In the genomic region with DNA sequence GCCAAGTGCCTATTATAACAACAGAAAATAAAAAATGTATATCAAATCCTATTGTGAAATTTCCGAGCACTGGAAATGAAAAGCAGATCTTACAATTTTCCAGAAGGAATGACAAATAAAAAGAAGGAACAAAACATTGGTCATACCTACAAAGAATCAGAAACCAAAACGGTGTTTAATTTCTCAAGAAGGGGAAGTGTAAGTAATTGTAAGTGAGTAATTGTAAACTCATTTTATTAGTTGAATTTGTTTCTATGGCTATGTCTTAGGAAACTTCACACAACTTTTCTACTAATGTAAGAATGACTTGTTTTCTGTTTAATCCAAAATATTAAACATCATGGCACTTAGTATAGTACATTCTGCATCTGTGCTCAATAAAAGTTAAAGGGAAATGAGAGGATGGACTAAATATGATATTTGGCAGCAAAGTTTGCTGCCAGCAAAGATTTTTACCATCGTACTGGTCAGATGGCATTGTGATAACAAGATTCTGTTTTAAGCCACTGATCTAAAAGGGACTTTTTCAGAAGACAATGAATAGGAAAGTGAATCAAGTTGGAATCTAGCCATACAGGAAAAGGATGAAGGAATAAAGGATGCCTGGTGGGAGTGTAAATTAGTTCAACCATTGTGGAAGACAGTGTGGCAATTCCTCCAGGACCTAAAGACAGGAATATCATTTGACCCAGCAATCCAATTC, we compare ENCODE assay signal across 34 cellular contexts.
DNase-seq lines count a peak whose midpoint lies in the region; ATAC-seq, FAIRE-seq and TF ChIP-seq lines count a peak whose summit lies in the region.
"Had no signal": no experiment of that assay in that cellular context is flagged by ENCODE, and none has a peak within 500 bp of the region (broad histone marks: within the 10 kb centered on the region; RNA-seq: fewer than 3 reads in every experiment).

No MANE protein-coding gene starts in this region.

- intact Hi-C loops in pancreas (cut with DNase I) = no loop called here
- intact Hi-C loops in activated CD8-positive, alpha-beta T cell treated with anti-CD3 and anti-CD28 coated beads for 36 hours (cut with micrococcal nuclease) = no loop called here

- no peaks in the 10 kb centered on the region for H3F3A ChIP-seq in neural progenitor cell (ENCODE audit: low read depth)

- H3K4me2 ChIP-seq in neural progenitor cell = no peak overlapping the region
- H3K4me2 ChIP-seq: BLaER1, KMS-11 had no signal

- no peaks in the 10 kb centered on the region for H3K4me1 Mint-ChIP-seq in neural progenitor cell
- peaks cover 43% of the 10 kb centered on the region for H3K4me1 Mint-ChIP-seq in activated CD8-positive, alpha-beta T cell treated with anti-CD3 and anti-CD28 coated beads for 36 hours (ENCODE audit: low read depth)
- H3K4me1 Mint-ChIP-seq: central memory CD8-positive, alpha-beta T cell had no signal

- no peak overlapping the region for H3K9ac ChIP-seq in neural progenitor cell
- H3K9ac ChIP-seq: BLaER1, KMS-11 had no signal

- peak overlapping the region; percentile 43 for H2AFZ ChIP-seq in ACC112 (ENCODE audit: low read length, unreplicated experiment)
- peak overlapping the region; percentile 60 for H2AFZ ChIP-seq in neural progenitor cell (replicated peaks)

- H3K27ac ChIP-seq in ACC112 (ENCODE audit: low read depth, low read length) = no peak overlapping the region
- no peak overlapping the region for H3K27ac ChIP-seq in neural progenitor cell
- no peak overlapping the region for H3K27ac ChIP-seq in pancreas
- H3K27ac ChIP-seq: BLaER1, gastroesophageal sphincter, KMS-11, RWPE1, skin epidermis, suprapubic skin had no signal

- no peak for DNase-seq in RCC 7860 (ENCODE audit: low spot score)
- DNase-seq in neural progenitor cell (ENCODE audit: low spot score) = no peak
- DNase-seq in NCI-H748 (lab: John Stamatoyannopoulos, UW; ENCODE audit: unreplicated experiment) = no peak
- no peak for DNase-seq in pancreas
- no peak for DNase-seq in activated CD8-positive, alpha-beta T cell treated with anti-CD3 and anti-CD28 coated beads for 36 hours
- DNase-seq: activated CD4-positive, alpha-beta T cell treated with anti-CD3 and anti-CD28 coated beads, Interleukin-2, amount 50 U/mL, for 4 hours; activated naive CD4-positive, alpha-beta T cell treated with Interleukin-2 at 50 U/mL for 16 hours; activated T-cell treated with anti-CD3 and anti-CD28 coated beads, Interleukin-2, amount 50 U/mL, for 72 hours; COR-L47; DMS53; HCEC 1CT; hippocampal formation; left cardiac atrium; mucosa of descending colon; NCI-H1417 treated with DMSO at 0.1 percent for 48 hours; NCI-H2081 treated with DMSO at 0.1 percent for 48 hours; NCI-H2227 treated with DMSO at 0.1 percent for 48 hours; NCI-H69; retina; stimulated activated naive CD4-positive, alpha-beta T cell treated with Interleukin-2 at 50 U/mL for 16 hours; T-helper 17 cell had no signal

- ATAC-seq in pancreas = no peak
- ATAC-seq in activated CD8-positive, alpha-beta T cell treated with anti-CD3 and anti-CD28 coated beads for 36 hours = no peak
- ATAC-seq: activated CD4-positive, CD25-positive, alpha-beta regulatory T cell treated with anti-CD3 and anti-CD28 coated beads, Interleukin-2, amount 50 U/mL, for 24 hours; activated T-cell treated with anti-CD3 and anti-CD28 coated beads, Interleukin-2, amount 50 U/mL, for 72 hours; gastroesophageal sphincter; left cardiac atrium; mucosa of descending colon; natural killer cell treated with Interleukin-12 subunit alpha and Interleukin-12 subunit beta and Interleukin-15 and Interleukin-18, amount 100 ng/mL, for 72 hours; T-helper 17 cell had no signal

- POLR2A ChIA-PET in activated CD8-positive, alpha-beta T cell treated with anti-CD3 and anti-CD28 coated beads for 36 hours (lab: Charles Lee) = no interaction called here

- H3K4me1 ChIP-seq in ACC112 (ENCODE audit: control insufficient read depth, insufficient read depth, low read length, unreplicated experiment) (peaks cover 11% of the 10 kb centered on the region), neural progenitor cell (peaks cover 19% of the 10 kb centered on the region), pancreas (peaks cover 0 to 6% (median 0%) of the 10 kb centered on the region in 3 donors)
- H3K4me1 ChIP-seq: BLaER1 had no signal

- peaks cover 2% of the 10 kb centered on the region for H3K27me3 Mint-ChIP-seq in neural progenitor cell (ENCODE audit: insufficient read depth, low read depth)
- H3K27me3 Mint-ChIP-seq in activated CD8-positive, alpha-beta T cell treated with anti-CD3 and anti-CD28 coated beads for 36 hours = peaks cover 2% of the 10 kb centered on the region

- no peaks in the 10 kb centered on the region for H3K9me3 Mint-ChIP-seq in neural progenitor cell
- H3K9me3 Mint-ChIP-seq in activated CD8-positive, alpha-beta T cell treated with anti-CD3 and anti-CD28 coated beads for 36 hours = peaks cover 11% of the 10 kb centered on the region
- H3K9me3 Mint-ChIP-seq: central memory CD8-positive, alpha-beta T cell; natural killer cell treated with Interleukin-12 subunit alpha and Interleukin-12 subunit beta and Interleukin-15 and Interleukin-18, amount 100 ng/mL, for 72 hours had no signal

- H3K4me3 ChIP-seq in ACC112 (ENCODE audit: low read depth, low read length) (no peak overlapping the region), neural progenitor cell (no peak overlapping the region), pancreas (no peak overlapping the region)
- H3K4me3 ChIP-seq: BLaER1, gastroesophageal sphincter, lung, mucosa of descending colon, skin epidermis, suprapubic skin had no signal

- peak; percentile 40 for FAIRE-seq in RCC 7860 (lab: Jason Lieb, UNC)
- FAIRE-seq in endometrium (lab: Jason Lieb, UNC) = peak; percentile 59
- no peak for FAIRE-seq in pancreas (lab: Jason Lieb, UNC)
- FAIRE-seq: TTC549 had no signal

- H3K9me3 ChIP-seq in neural progenitor cell (ENCODE audit: low read depth) = no peaks in the 10 kb centered on the region
- no peaks in the 10 kb centered on the region for H3K9me3 ChIP-seq in pancreas
- H3K9me3 ChIP-seq: BLaER1, gastroesophageal sphincter, mucosa of descending colon, suprapubic skin had no signal

- TF ChIP-seq CTCF in neural progenitor cell (IDR thresholded peaks at IDR 0.05) = no peak
- TF ChIP-seq CTCF in pancreas (IDR thresholded peaks at IDR 0.05) = no peak
- no peak for TF ChIP-seq CTCF in activated CD8-positive, alpha-beta T cell treated with anti-CD3 and anti-CD28 coated beads for 36 hours (IDR thresholded peaks at IDR 0.05)

- no peak overlapping the region for H3K27ac Mint-ChIP-seq in neural progenitor cell
- no peak overlapping the region for H3K27ac Mint-ChIP-seq in activated CD8-positive, alpha-beta T cell treated with anti-CD3 and anti-CD28 coated beads for 36 hours
- H3K27ac Mint-ChIP-seq: activated T-cell treated with anti-CD3 and anti-CD28 coated beads, Interleukin-2, amount 50 U/mL, for 72 hours; natural killer cell treated with Interleukin-12 subunit alpha and Interleukin-12 subunit beta and Interleukin-15 and Interleukin-18, amount 100 ng/mL, for 72 hours; T-helper 17 cell had no signal

- no peaks in the 10 kb centered on the region for H4K20me1 ChIP-seq in neural progenitor cell (ENCODE audit: low read depth)
- H4K20me1 ChIP-seq: BLaER1 had no signal

- H3K79me2 ChIP-seq in ACC112 (ENCODE audit: control insufficient read depth, insufficient read depth, low read length, unreplicated experiment) (no peaks in the 10 kb centered on the region), neural progenitor cell (ENCODE audit: low read depth) (no peaks in the 10 kb centered on the region)

- CTCF ChIA-PET in activated CD8-positive, alpha-beta T cell treated with anti-CD3 and anti-CD28 coated beads for 36 hours (lab: Charles Lee) = no interaction called here

- WGBS in pancreas, 2 donors = 69 to 83% methylated on average over 3 of the region's 3 CpGs

- no peaks in the 10 kb centered on the region for H3K36me3 ChIP-seq in ACC112 (ENCODE audit: insufficient read depth, low read length)
- no peaks in the 10 kb centered on the region for H3K36me3 ChIP-seq in neural progenitor cell
- no peaks in the 10 kb centered on the region for H3K36me3 ChIP-seq in pancreas
- H3K36me3 ChIP-seq: BLaER1, gastroesophageal sphincter, suprapubic skin had no signal

- H3K27me3 ChIP-seq in ACC112 (ENCODE audit: insufficient read depth, low read length) (no peaks in the 10 kb centered on the region), neural progenitor cell (no peaks in the 10 kb centered on the region), pancreas (no peaks in the 10 kb centered on the region)
- H3K27me3 ChIP-seq: BLaER1, gastroesophageal sphincter, suprapubic skin had no signal

- no peak overlapping the region for H3K4me3 Mint-ChIP-seq in neural progenitor cell
- H3K4me3 Mint-ChIP-seq in activated CD8-positive, alpha-beta T cell treated with anti-CD3 and anti-CD28 coated beads for 36 hours = no peak overlapping the region
- H3K4me3 Mint-ChIP-seq: activated T-cell treated with anti-CD3 and anti-CD28 coated beads, Interleukin-2, amount 50 U/mL, for 72 hours; central memory CD8-positive, alpha-beta T cell; natural killer cell treated with Interleukin-12 subunit alpha and Interleukin-12 subunit beta and Interleukin-15 and Interleukin-18, amount 100 ng/mL, for 72 hours; T-helper 17 cell had no signal

- H3K36me3 Mint-ChIP-seq in neural progenitor cell = no peaks in the 10 kb centered on the region
- H3K36me3 Mint-ChIP-seq in activated CD8-positive, alpha-beta T cell treated with anti-CD3 and anti-CD28 coated beads for 36 hours (ENCODE audit: low read depth) = peaks cover 7% of the 10 kb centered on the region
